Comparison of ENCODE assay signal across 31 cellular contexts in the genomic region with DNA sequence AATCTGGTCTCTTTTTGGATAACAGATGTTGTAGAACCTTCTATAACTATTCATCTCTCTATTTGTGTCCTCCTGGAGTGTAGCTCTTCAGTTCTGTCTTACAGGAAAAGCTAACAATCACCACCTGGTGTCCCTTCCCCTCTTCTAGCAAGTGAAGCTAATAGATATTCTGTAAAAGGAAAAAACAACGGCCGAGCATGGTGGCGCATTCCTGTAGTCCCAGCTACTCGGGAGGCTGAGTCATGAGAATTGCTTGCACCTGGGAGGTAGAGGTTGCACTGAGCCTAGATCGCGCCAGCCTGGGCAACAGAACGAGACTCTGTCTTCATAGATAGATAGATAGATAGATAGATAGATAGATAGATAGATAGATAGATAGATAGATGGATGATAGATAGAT.
"Had no signal": no experiment of that assay in that cellular context is flagged by ENCODE, and none has a peak within 500 bp of the region (broad histone marks: within the 10 kb centered on the region; RNA-seq: fewer than 3 reads in every experiment).

No MANE protein-coding gene starts in this region.

- H3K27me3 ChIP-seq: breast epithelium, SJCRH30 had no signal

- H3K4me1 ChIP-seq: breast epithelium had no signal

- H3K4me1 Mint-ChIP-seq: activated CD4-positive, alpha-beta memory T cell treated with anti-CD3 and anti-CD28 coated beads, Interleukin-2, amount 10 ng/mL, durations not matched to agents 7 days and 5 days; activated CD4-positive, alpha-beta T cell treated with anti-CD3 and anti-CD28 coated beads for 36 hours; activated naive CD8-positive, alpha-beta T cell treated with anti-CD3 and anti-CD28 coated beads for 36 hours; activated T-helper 17 cell treated with anti-CD3 and anti-CD28 coated beads, Interleukin-2, amount 50 U/mL, for 72 hours had no signal

- H3K9me3 ChIP-seq: breast epithelium, SJCRH30 had no signal

- H3K36me3 ChIP-seq: breast epithelium, SJCRH30 had no signal

- H3K4me3 ChIP-seq: breast epithelium, PC-9, SJCRH30, SK-N-MC had no signal

- H3K36me3 Mint-ChIP-seq: activated naive CD8-positive, alpha-beta T cell treated with anti-CD3 and anti-CD28 coated beads for 36 hours had no signal

- H3K27ac Mint-ChIP-seq: activated CD4-positive, alpha-beta memory T cell treated with anti-CD3 and anti-CD28 coated beads, Interleukin-2, amount 10 ng/mL, durations not matched to agents 7 days and 5 days; activated CD4-positive, alpha-beta T cell treated with anti-CD3 and anti-CD28 coated beads for 36 hours; activated naive CD8-positive, alpha-beta T cell treated with anti-CD3 and anti-CD28 coated beads for 36 hours; activated T-cell treated with anti-CD3 and anti-CD28 coated beads, Interleukin-2, amount 50 U/mL, for 72 hours; activated T-helper 17 cell treated with anti-CD3 and anti-CD28 coated beads, Interleukin-2, amount 50 U/mL, for 72 hours; IgD-negative memory B cell had no signal

- DNase-seq: activated CD4-positive, alpha-beta memory T cell treated with anti-CD3 and anti-CD28 coated beads, Interleukin-2, amount 10 ng/mL, durations not matched to agents 7 days and 5 days; activated CD4-positive, alpha-beta T cell treated with anti-CD3 and anti-CD28 coated beads for 36 hours; activated effector memory CD4-positive, alpha-beta T cell treated with anti-CD3 and anti-CD28 coated beads, Interleukin-2, amount 50 U/mL, for 16 hours; activated naive CD4-positive, alpha-beta T cell; activated naive CD4-positive, alpha-beta T cell treated with anti-CD3 and anti-CD28 coated beads, Interleukin-2, amount 50 U/mL, for 16 hours; activated naive CD8-positive, alpha-beta T cell treated with anti-CD3 and anti-CD28 coated beads for 36 hours; activated T-cell treated with anti-CD3 and anti-CD28 coated beads, Interleukin-2, amount 50 U/mL, for 1 hour; activated T-cell treated with anti-CD3 and anti-CD28 coated beads, Interleukin-2, amount 50 U/mL, for 72 hours; amniotic stem cell; aorta; Karpas-422; KBM-7; NCI-H1105; NCI-H1417 treated with DMSO at 0.1 percent for 48 hours; NCI-H187 treated with DMSO at 0.1 percent for 48 hours; NCI-H2081 treated with DMSO at 0.1 percent for 48 hours; NCI-H226; NCI-H446 treated with DMSO at 0.1 percent for 48 hours; NCI-H69; NCI-H82; NK-92 treated with Interleukin-12 subunit alpha and Interleukin-12 subunit beta, amount 100 ng/mL, for 24 hours; PC-9; SJCRH30; T1000 had no signal

- ATAC-seq: activated CD4-positive, alpha-beta T cell treated with anti-CD3 and anti-CD28 coated beads for 36 hours; activated CD4-positive, CD25-positive, alpha-beta regulatory T cell treated with anti-CD3 and anti-CD28 coated beads, Interleukin-2, amount 50 U/mL, for 24 hours; activated T-cell treated with anti-CD3 and anti-CD28 coated beads, Interleukin-2, amount 50 U/mL, for 72 hours; activated T-helper 17 cell treated with anti-CD3 and anti-CD28 coated beads, Interleukin-2, amount 50 U/mL, for 72 hours; Right ventricle myocardium inferior had no signal

- H3K4me2 ChIP-seq: PC-9 had no signal

- H3K4me3 Mint-ChIP-seq: activated CD4-positive, alpha-beta memory T cell treated with anti-CD3 and anti-CD28 coated beads, Interleukin-2, amount 10 ng/mL, durations not matched to agents 7 days and 5 days; activated CD4-positive, alpha-beta T cell treated with anti-CD3 and anti-CD28 coated beads for 36 hours; activated naive CD8-positive, alpha-beta T cell treated with anti-CD3 and anti-CD28 coated beads for 36 hours; activated T-cell treated with anti-CD3 and anti-CD28 coated beads, Interleukin-2, amount 50 U/mL, for 72 hours; activated T-helper 17 cell treated with anti-CD3 and anti-CD28 coated beads, Interleukin-2, amount 50 U/mL, for 72 hours; IgD-negative memory B cell had no signal

- H3K27me3 Mint-ChIP-seq: activated CD4-positive, alpha-beta memory T cell treated with anti-CD3 and anti-CD28 coated beads, Interleukin-2, amount 10 ng/mL, durations not matched to agents 7 days and 5 days; activated CD4-positive, alpha-beta T cell treated with anti-CD3 and anti-CD28 coated beads for 36 hours; activated naive CD8-positive, alpha-beta T cell treated with anti-CD3 and anti-CD28 coated beads for 36 hours; activated T-helper 17 cell treated with anti-CD3 and anti-CD28 coated beads, Interleukin-2, amount 50 U/mL, for 72 hours had no signal

- H3K27ac ChIP-seq: breast epithelium, PC-9, RWPE1, SJCRH30, SK-N-MC had no signal
